ENCODE assay signal across 2 cellular contexts in the genomic region with DNA sequence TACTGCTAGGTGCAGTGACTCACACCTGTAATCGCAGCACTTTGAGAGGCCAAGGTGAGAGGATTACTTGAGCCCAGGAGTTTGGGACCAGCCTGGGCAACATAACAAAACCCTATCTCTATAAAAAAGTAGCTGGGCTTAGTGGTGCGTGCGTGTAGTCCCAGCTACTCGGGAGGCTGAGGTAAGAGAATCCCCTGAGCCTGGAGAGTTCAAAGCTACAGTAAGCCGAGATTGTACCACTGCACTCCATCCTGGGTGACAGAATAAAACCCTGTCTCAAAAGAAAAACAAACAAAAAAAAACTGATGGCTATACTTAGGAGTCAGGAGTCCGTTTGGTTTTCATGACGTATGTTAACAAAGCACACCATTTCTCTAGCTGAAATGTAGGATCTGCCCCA.
TF ChIP-seq lines count a peak whose summit lies in the region.

No MANE protein-coding gene starts in this region.

TF ChIP-seq in HEK293, 187 proteins besides CTCF, POLR2A, EP300 and RAD21 (continued from another document):
- TF ChIP-seq ZXDB (tag by site-specific recombination; IDR thresholded peaks at IDR 0.05) (peak; percentile 45; the same call in 1 of the 2 replicates), TCF7L2 (IDR thresholded peaks at IDR 0.05; ENCODE audit: borderline replicate concordance, low read depth, low read length) (peak; percentile 47; the same call in 1 of the 2 replicates), ZNF843 (tag by site-specific recombination; IDR thresholded peaks at IDR 0.05) (peak; percentile 59; the same call in 1 of the 2 replicates), SCRT1 (tag by site-specific recombination; IDR thresholded peaks at IDR 0.05; ENCODE audit: borderline replicate concordance) (no peak), MZF1 (tag by site-specific recombination; IDR thresholded peaks at IDR 0.05; ENCODE audit: borderline replicate concordance) (peak; percentile 81; the same call in 1 of the 2 replicates), PRDM6 (tag by site-specific recombination; IDR thresholded peaks at IDR 0.05) (peak; percentile 6; the same call in 1 of the 2 replicates), ZNF555 (tag by site-specific recombination; conservative IDR thresholded peaks at IDR 0.05) (no peak)
- TF ChIP-seq, protein P1, sequence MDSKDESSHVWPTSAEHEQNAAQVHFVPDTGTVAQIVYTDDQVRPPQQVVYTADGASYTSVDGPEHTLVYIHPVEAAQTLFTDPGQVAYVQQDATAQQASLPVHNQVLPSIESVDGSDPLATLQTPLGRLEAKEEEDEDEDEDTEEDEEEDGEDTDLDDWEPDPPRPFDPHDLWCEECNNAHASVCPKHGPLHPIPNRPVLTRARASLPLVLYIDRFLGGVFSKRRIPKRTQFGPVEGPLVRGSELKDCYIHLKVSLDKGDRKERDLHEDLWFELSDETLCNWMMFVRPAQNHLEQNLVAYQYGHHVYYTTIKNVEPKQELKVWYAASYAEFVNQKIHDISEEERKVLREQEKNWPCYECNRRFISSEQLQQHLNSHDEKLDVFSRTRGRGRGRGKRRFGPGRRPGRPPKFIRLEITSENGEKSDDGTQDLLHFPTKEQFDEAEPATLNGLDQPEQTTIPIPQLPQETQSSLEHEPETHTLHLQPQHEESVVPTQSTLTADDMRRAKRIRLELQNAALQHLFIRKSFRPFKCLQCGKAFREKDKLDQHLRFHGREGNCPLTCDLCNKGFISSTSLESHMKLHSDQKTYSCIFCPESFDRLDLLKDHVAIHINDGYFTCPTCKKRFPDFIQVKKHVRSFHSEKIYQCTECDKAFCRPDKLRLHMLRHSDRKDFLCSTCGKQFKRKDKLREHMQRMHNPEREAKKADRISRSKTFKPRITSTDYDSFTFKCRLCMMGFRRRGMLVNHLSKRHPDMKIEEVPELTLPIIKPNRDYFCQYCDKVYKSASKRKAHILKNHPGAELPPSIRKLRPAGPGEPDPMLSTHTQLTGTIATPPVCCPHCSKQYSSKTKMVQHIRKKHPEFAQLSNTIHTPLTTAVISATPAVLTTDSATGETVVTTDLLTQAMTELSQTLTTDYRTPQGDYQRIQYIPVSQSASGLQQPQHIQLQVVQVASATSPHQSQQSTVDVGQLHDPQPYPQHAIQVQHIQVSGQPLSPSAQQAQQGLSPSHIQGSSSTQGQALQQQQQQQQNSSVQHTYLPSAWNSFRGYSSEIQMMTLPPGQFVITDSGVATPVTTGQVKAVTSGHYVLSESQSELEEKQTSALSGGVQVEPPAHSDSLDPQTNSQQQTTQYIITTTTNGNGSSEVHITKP (tag by site-specific recombination; IDR thresholded peaks at IDR 0.05), result peak; percentile 79

TF ChIP-seq in GM12878, 131 proteins besides CTCF, POLR2A, EP300 and RAD21 (continued from another document):
- TF ChIP-seq, protein P2, sequence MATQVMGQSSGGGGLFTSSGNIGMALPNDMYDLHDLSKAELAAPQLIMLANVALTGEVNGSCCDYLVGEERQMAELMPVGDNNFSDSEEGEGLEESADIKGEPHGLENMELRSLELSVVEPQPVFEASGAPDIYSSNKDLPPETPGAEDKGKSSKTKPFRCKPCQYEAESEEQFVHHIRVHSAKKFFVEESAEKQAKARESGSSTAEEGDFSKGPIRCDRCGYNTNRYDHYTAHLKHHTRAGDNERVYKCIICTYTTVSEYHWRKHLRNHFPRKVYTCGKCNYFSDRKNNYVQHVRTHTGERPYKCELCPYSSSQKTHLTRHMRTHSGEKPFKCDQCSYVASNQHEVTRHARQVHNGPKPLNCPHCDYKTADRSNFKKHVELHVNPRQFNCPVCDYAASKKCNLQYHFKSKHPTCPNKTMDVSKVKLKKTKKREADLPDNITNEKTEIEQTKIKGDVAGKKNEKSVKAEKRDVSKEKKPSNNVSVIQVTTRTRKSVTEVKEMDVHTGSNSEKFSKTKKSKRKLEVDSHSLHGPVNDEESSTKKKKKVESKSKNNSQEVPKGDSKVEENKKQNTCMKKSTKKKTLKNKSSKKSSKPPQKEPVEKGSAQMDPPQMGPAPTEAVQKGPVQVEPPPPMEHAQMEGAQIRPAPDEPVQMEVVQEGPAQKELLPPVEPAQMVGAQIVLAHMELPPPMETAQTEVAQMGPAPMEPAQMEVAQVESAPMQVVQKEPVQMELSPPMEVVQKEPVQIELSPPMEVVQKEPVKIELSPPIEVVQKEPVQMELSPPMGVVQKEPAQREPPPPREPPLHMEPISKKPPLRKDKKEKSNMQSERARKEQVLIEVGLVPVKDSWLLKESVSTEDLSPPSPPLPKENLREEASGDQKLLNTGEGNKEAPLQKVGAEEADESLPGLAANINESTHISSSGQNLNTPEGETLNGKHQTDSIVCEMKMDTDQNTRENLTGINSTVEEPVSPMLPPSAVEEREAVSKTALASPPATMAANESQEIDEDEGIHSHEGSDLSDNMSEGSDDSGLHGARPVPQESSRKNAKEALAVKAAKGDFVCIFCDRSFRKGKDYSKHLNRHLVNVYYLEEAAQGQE (IDR thresholded peaks at IDR 0.05; ENCODE audit: low read depth, low read length), result no peak
- TF ChIP-seq ZNF24 (IDR thresholded peaks at IDR 0.05), result no peak
- TF ChIP-seq HDAC6 (IDR thresholded peaks at IDR 0.05; ENCODE audit: unreplicated experiment), result no peak
- TF ChIP-seq ZNF207 (IDR thresholded peaks at IDR 0.05; ENCODE audit: borderline replicate concordance), result no peak
- TF ChIP-seq NRF1 (conservative IDR thresholded peaks at IDR 0.05; ENCODE audit: low read depth, low read length), result no peak
- TF ChIP-seq PKNOX1 (IDR thresholded peaks at IDR 0.05), result no peak
- no peak for TF ChIP-seq NKRF (conservative IDR thresholded peaks at IDR 0.05)
- TF ChIP-seq FOXM1 (IDR thresholded peaks at IDR 0.05; ENCODE audit: low read depth, low read length), result no peak
- TF ChIP-seq BRCA1 (IDR thresholded peaks at IDR 0.05; ENCODE audit: low read depth, low read length), result no peak
- no peak for TF ChIP-seq MEF2B (IDR thresholded peaks at IDR 0.05; ENCODE audit: partially characterized antibody, poor library complexity, severe bottlenecking)
- no peak for TF ChIP-seq MYC (IDR thresholded peaks at IDR 0.05; ENCODE audit: insufficient read depth, insufficient read length, insufficient replicate concordance, low read length, severe bottlenecking)
- TF ChIP-seq ATF2 (IDR thresholded peaks at IDR 0.05; ENCODE audit: low read length), result no peak
- TF ChIP-seq LARP7 (IDR thresholded peaks at IDR 0.05), result no peak
- no peak for TF ChIP-seq IRF5 (IDR thresholded peaks at IDR 0.05; ENCODE audit: borderline replicate concordance)
- TF ChIP-seq CBX3 (IDR thresholded peaks at IDR 0.05; ENCODE audit: borderline replicate concordance, low read depth), result no peak
